31 cellular contexts compared by ENCODE assay signal in genomic region chrX:56288607-56289006, GRCh38.
"Had no signal": no experiment of that assay in that cellular context is flagged by ENCODE, and none has a peak within 500 bp of the region (broad histone marks: within the 10 kb centered on the region; RNA-seq: fewer than 3 reads in every experiment).

No MANE protein-coding gene starts in this region.

- H3K4me1 ChIP-seq: neural progenitor cell, parathyroid adenoma, psoas muscle, spleen, suprapubic skin, testis, tibial artery, transverse colon, upper lobe of right lung, uterus had no signal

- H3K9ac ChIP-seq: neural progenitor cell, parathyroid adenoma had no signal

- H3K9me3 ChIP-seq: ovary, psoas muscle, suprapubic skin, testis, transverse colon, upper lobe of right lung, uterus had no signal

- H3K4me2 ChIP-seq: neural progenitor cell, smooth muscle cell had no signal

- H3K27ac ChIP-seq: neural progenitor cell, ovary, parathyroid adenoma, psoas muscle, skin epidermis, spleen, suprapubic skin, testis, tibial artery, transverse colon, upper lobe of right lung, uterus had no signal

- H3K36me3 ChIP-seq: neural progenitor cell, ovary, transverse colon, uterus had no signal

- ATAC-seq: natural killer cell; psoas muscle; right cardiac atrium; sciatic nerve; stimulated activated memory B cell treated with anti-CD40 and anti-IgM and Interleukin-4, amounts not matched to agents 10 μg/mL and 1 μg/mL and 100 μg/mL, for 72 hours; stimulated activated naive CD8-positive, alpha-beta T cell treated with anti-CD3 and anti-CD28 coated beads, Interleukin-15, amount 100 ng/mL, for 72 hours; stimulated activated naive CD8-positive, alpha-beta T cell treated with anti-CD3 and anti-CD28 coated beads, Interleukin-15, Interleukin-2, amounts not matched to agents 100 U/mL and 50 U/mL, for 24 hours; upper lobe of right lung had no signal

- DNase-seq: natural killer cell; occipital lobe; ovary; posterior cingulate gyrus; psoas muscle; right cardiac atrium; spleen; stimulated activated CD4-positive, alpha-beta T cell treated with anti-CD3 and anti-CD28 coated beads, Interleukin-12 subunit alpha, Interleukin-12 subunit beta, amount 100 ng/mL, for 4 hours; stimulated activated CD4-positive, alpha-beta T cell treated with anti-CD3 and anti-CD28 coated beads, Interleukin-1b, Interleukin-23, amount 100 ng/mL, for 48 hours; stimulated activated CD4-positive, alpha-beta T cell treated with anti-CD3 and anti-CD28 coated beads, Interleukin-4, amount 100 ng/mL, for 1 hour; stimulated activated CD4-positive, alpha-beta T cell treated with anti-CD3 and anti-CD28 coated beads, Interleukin-4, amount 100 ng/mL, for 4 hours; stimulated activated CD8-positive, alpha-beta memory T cell treated with anti-CD3 and anti-CD28 coated beads, Interleukin-4, amount 100 ng/mL, for 48 hours; stimulated activated naive CD4-positive, alpha-beta T cell; stimulated activated naive CD8-positive, alpha-beta T cell treated with anti-CD3 and anti-CD28 coated beads, Interleukin-15, amount 100 ng/mL, for 72 hours; stimulated activated naive CD8-positive, alpha-beta T cell treated with anti-CD3 and anti-CD28 coated beads, Interleukin-15, Interleukin-2, amounts not matched to agents 100 U/mL and 50 U/mL, for 24 hours; substantia nigra; testis; tibial artery; transverse colon; upper lobe of right lung; uterus had no signal

- H3K4me3 ChIP-seq: neural progenitor cell, ovary, psoas muscle, skin epidermis, smooth muscle cell, spleen, suprapubic skin, testis, tibial artery, transverse colon, upper lobe of right lung, uterus had no signal

- H3K36me3 Mint-ChIP-seq: natural killer cell, neural progenitor cell, type B pancreatic cell had no signal

- H3K9me3 Mint-ChIP-seq: neural progenitor cell; stimulated activated memory B cell treated with anti-CD40 and anti-IgM and Interleukin-4, amounts not matched to agents 10 μg/mL and 1 μg/mL and 100 μg/mL, for 72 hours; type B pancreatic cell had no signal

- H3K4me1 Mint-ChIP-seq: natural killer cell; nephron; stimulated activated memory B cell treated with anti-CD40 and anti-IgM and Interleukin-4, amounts not matched to agents 10 μg/mL and 1 μg/mL and 100 μg/mL, for 72 hours; stimulated activated naive CD8-positive, alpha-beta T cell treated with anti-CD3 and anti-CD28 coated beads, Interleukin-15, amount 100 ng/mL, for 72 hours had no signal

- H2AFZ ChIP-seq: neural progenitor cell, parathyroid adenoma had no signal

- H3K4me3 Mint-ChIP-seq: natural killer cell; nephron; neural progenitor cell; stimulated activated memory B cell treated with anti-CD40 and anti-IgM and Interleukin-4, amounts not matched to agents 10 μg/mL and 1 μg/mL and 100 μg/mL, for 72 hours; stimulated activated naive CD8-positive, alpha-beta T cell treated with anti-CD3 and anti-CD28 coated beads, Interleukin-15, amount 100 ng/mL, for 72 hours; type B pancreatic cell had no signal

- H3K27me3 ChIP-seq: neural progenitor cell, ovary, suprapubic skin, testis, tibial artery, transverse colon, upper lobe of right lung, uterus had no signal

- H3K79me2 ChIP-seq: parathyroid adenoma had no signal

- H3K27ac Mint-ChIP-seq: natural killer cell; nephron; neural progenitor cell; progenitor cell of endocrine pancreas; stimulated activated memory B cell treated with anti-CD40 and anti-IgM and Interleukin-4, amounts not matched to agents 10 μg/mL and 1 μg/mL and 100 μg/mL, for 72 hours; stimulated activated naive CD8-positive, alpha-beta T cell treated with anti-CD3 and anti-CD28 coated beads, Interleukin-15, amount 100 ng/mL, for 72 hours; type B pancreatic cell had no signal

- H3K27me3 Mint-ChIP-seq: progenitor cell of endocrine pancreas; stimulated activated memory B cell treated with anti-CD40 and anti-IgM and Interleukin-4, amounts not matched to agents 10 μg/mL and 1 μg/mL and 100 μg/mL, for 72 hours; stimulated activated naive CD8-positive, alpha-beta T cell treated with anti-CD3 and anti-CD28 coated beads, Interleukin-15, amount 100 ng/mL, for 72 hours; type B pancreatic cell had no signal
